ENCODE assay signal across 7 cellular contexts in the genomic region with DNA sequence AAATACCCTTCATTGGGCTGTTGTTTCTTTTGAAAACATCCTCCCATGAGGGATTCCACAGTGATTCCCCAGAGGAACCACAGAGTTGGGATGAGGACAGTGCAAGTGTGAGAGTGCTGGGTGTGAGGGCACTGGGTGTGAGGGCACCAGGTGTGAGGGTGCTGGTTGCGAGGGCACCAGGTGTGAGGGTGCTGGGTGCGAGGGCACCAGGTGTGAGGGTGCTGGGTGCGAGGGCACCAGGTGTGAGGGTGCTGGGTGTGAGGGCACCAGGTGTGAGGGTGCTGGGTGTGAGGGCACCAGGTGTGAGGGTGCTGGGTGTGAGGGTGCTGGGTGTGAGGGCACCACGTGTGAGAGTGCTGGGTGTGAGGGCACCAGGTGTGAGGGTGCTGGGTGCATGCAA. TPM values are rescaled to one million over a fixed set of nuclear protein-coding genes. Genes with fewer than 3 reads are reported as not detected.
A peak's percentile ranks its signal among the peaks of the same experiment; 100 is the strongest.
DNase-seq lines count a peak whose midpoint lies in the region; ATAC-seq, FAIRE-seq and TF ChIP-seq lines count a peak whose summit lies in the region.
"Not testable (repeated sequence)": the region's sequence is repeated elsewhere in the genome, so short reads cannot be mapped to it uniquely, and the experiment has no call there.

No MANE protein-coding gene starts in this region.

- BruUV-seq in GM12878 (replicated peaks; lab: Mats Ljungman, UMichigan) = not testable (repeated sequence)

- H2AFZ ChIP-seq in GM12878 (ENCODE audit: control insufficient read depth, low read depth, low read length) = not testable (repeated sequence)

- TF ChIP-seq RAD21 in GM12878 (IDR thresholded peaks at IDR 0.05; ENCODE audit: insufficient read depth, low read depth, low read length); liver (IDR thresholded peaks at IDR 0.05): not testable (repeated sequence)

- TF ChIP-seq POLR2A in GM12878 (IDR thresholded peaks at IDR 0.05; ENCODE audit: low read depth, low read length) = peak; percentile 51; the same call in 1 of the 2 replicates

- not testable (repeated sequence) for H3K4me1 ChIP-seq in CD8-positive, alpha-beta T cell (ENCODE audit: insufficient read depth, low read length); HUES64 (ENCODE audit: insufficient read depth, low read length); GM12878 (ENCODE audit: control insufficient read depth, insufficient read depth, low read length); endodermal cell (ENCODE audit: control insufficient read depth, insufficient read depth, low read length); liver (ENCODE audit: control insufficient read depth in 4 of 4, insufficient read depth in 4 of 4, low read length in 3 of 4)

- not testable (repeated sequence) for H3K4me1 Mint-ChIP-seq in CD8-positive, alpha-beta T cell (ENCODE audit: low read depth); endodermal cell; neural crest cell; stimulated activated naive B cell treated with anti-CD40 and anti-IgM and Interleukin-4, amounts not matched to agents 10 μg/mL and 1 μg/mL and 100 μg/mL, for 72 hours

- peaks cover 93% of the 10 kb centered on the region for H3K36me3 Mint-ChIP-seq in CD8-positive, alpha-beta T cell
- H3K36me3 Mint-ChIP-seq in endodermal cell (ENCODE audit: low read depth) (peaks cover 100% of the 10 kb centered on the region), neural crest cell (ENCODE audit: low read depth) (peaks cover 95% of the 10 kb centered on the region)
- H3K36me3 Mint-ChIP-seq in stimulated activated naive B cell treated with anti-CD40 and anti-IgM and Interleukin-4, amounts not matched to agents 10 μg/mL and 1 μg/mL and 100 μg/mL, for 72 hours = peaks cover 96 to 100% of the 10 kb centered on the region in 2 donors

- not testable (repeated sequence) for TF ChIP-seq EP300 in GM12878 (IDR thresholded peaks at IDR 0.05; ENCODE audit: borderline replicate concordance in 1 of 2, control insufficient read depth in 1 of 2, low read depth in 2 of 2, low read length in 2 of 2)

- FAIRE-seq in GM12878 (lab: Jason Lieb, UNC) = not testable (repeated sequence)

- in situ Hi-C loops in GM12878 (cut with MboI) = not testable (repeated sequence)

- H3K27ac ChIP-seq in CD8-positive, alpha-beta T cell (ENCODE audit: low read depth, low read length); HUES64 (ENCODE audit: low read depth, low read length); GM12878 (ENCODE audit: control insufficient read depth, insufficient read depth); endodermal cell (ENCODE audit: low read depth, low read length); liver (ENCODE audit: low read depth in 1 of 2, low read length in 2 of 2): not testable (repeated sequence)

- not testable (repeated sequence) for H3K4me3 Mint-ChIP-seq in CD8-positive, alpha-beta T cell; endodermal cell
- H3K4me3 Mint-ChIP-seq in neural crest cell = peak overlapping the region; percentile 25
- peak overlapping the region in 1 of 2 donors; percentile 33 for H3K4me3 Mint-ChIP-seq in stimulated activated naive B cell treated with anti-CD40 and anti-IgM and Interleukin-4, amounts not matched to agents 10 μg/mL and 1 μg/mL and 100 μg/mL, for 72 hours

- ATAC-seq in CD8-positive, alpha-beta T cell; GM12878; stimulated activated naive B cell treated with anti-CD40 and anti-IgM and Interleukin-4, amounts not matched to agents 10 μg/mL and 1 μg/mL and 100 μg/mL, for 72 hours (replicated peaks): not testable (repeated sequence)

- POLR2A ChIA-PET in CD8-positive, alpha-beta T cell (lab: Charles Lee); GM12878 (lab: Charles Lee): not testable (repeated sequence)

- H3K4me2 ChIP-seq in GM12878 (ENCODE audit: control insufficient read depth, insufficient read depth) = not testable (repeated sequence)

- H4K20me1 ChIP-seq in GM12878 (ENCODE audit: control insufficient read depth, insufficient read depth) = not testable (repeated sequence)

- CTCF ChIA-PET in CD8-positive, alpha-beta T cell (lab: Charles Lee); GM12878 (lab: Yijun Ruan, JAX): not testable (repeated sequence)

- peaks cover 78% of the 10 kb centered on the region for H3K9me3 ChIP-seq in CD8-positive, alpha-beta T cell (ENCODE audit: low read length)
- peaks cover 98% of the 10 kb centered on the region for H3K9me3 ChIP-seq in HUES64 (ENCODE audit: insufficient read depth, low read depth, low read length)
- peaks cover 70% of the 10 kb centered on the region for H3K9me3 ChIP-seq in GM12878 (replicated peaks; ENCODE audit: control insufficient read depth, insufficient read depth, low read length)
- H3K9me3 ChIP-seq in endodermal cell (ENCODE audit: control insufficient read depth, low read length) = peaks cover 100% of the 10 kb centered on the region
- H3K9me3 ChIP-seq in liver (ENCODE audit: control insufficient read depth in 4 of 4, low read length in 3 of 4) = peaks cover 83 to 95% (median 83%) of the 10 kb centered on the region in 4 donors

- WGBS in HUES64 = 90% methylated on average over 2 of the region's 4 CpGs
- 100% methylated on average over 3 of the region's 4 CpGs for WGBS in GM12878 (ENCODE audit: insufficient coverage, insufficient replicate concordance, low lambda C conversion rate, missing lambda C conversion rate)
- no CpG with 5 or more reads among the region's 4 CpGs for WGBS in endodermal cell (ENCODE audit: insufficient coverage in 1 of 2, insufficient read length in 1 of 2), 2 experiments
- 94% methylated on average over 4 of the region's 4 CpGs for WGBS in liver

- H3K27me3 Mint-ChIP-seq in CD8-positive, alpha-beta T cell (ENCODE audit: low read depth); endodermal cell (ENCODE audit: insufficient read depth); stimulated activated naive B cell treated with anti-CD40 and anti-IgM and Interleukin-4, amounts not matched to agents 10 μg/mL and 1 μg/mL and 100 μg/mL, for 72 hours: not testable (repeated sequence)
- H3K27me3 Mint-ChIP-seq in neural crest cell (ENCODE audit: low read depth) = peaks cover 16% of the 10 kb centered on the region

- RAD21 ChIA-PET in GM12878 (lab: Charles Lee; ENCODE audit: unreplicated experiment) = not testable (repeated sequence)

- peaks cover 35% of the 10 kb centered on the region for H3K36me3 ChIP-seq in CD8-positive, alpha-beta T cell (ENCODE audit: insufficient read depth, low read length)
- H3K36me3 ChIP-seq in HUES64 (ENCODE audit: insufficient read depth, low read length) = peaks cover 99% of the 10 kb centered on the region
- peaks cover 6 to 28% of the 10 kb centered on the region in 2 experiments for H3K36me3 ChIP-seq in GM12878 (ENCODE audit: control insufficient read depth in 2 of 2, insufficient read depth in 2 of 2, low read length in 1 of 2)
- peaks cover 98% of the 10 kb centered on the region for H3K36me3 ChIP-seq in endodermal cell (ENCODE audit: control insufficient read depth, insufficient read depth, low read length)
- H3K36me3 ChIP-seq in liver (ENCODE audit: control insufficient read depth in 4 of 4, insufficient read depth in 3 of 4, low read depth in 1 of 4, low read length in 3 of 4) = peaks cover 6 to 61% (median 47%) of the 10 kb centered on the region in 4 donors

- intact Hi-C loops in CD8-positive, alpha-beta T cell (cut with DNase I, micrococcal nuclease); GM12878 (cut with micrococcal nuclease; ENCODE audit: unreplicated experiment): not testable (repeated sequence)

- not testable (repeated sequence) for DNase-seq in CD8-positive, alpha-beta T cell; GM12878 (ENCODE audit: low read depth, low spot score); endodermal cell; neural crest cell (ENCODE audit: low read depth, low spot score); stimulated activated naive B cell treated with anti-CD40 and anti-IgM and Interleukin-4, amounts not matched to agents 10 μg/mL and 1 μg/mL and 100 μg/mL, for 72 hours

- TF ChIP-seq CTCF in CD8-positive, alpha-beta T cell (IDR thresholded peaks at IDR 0.05); GM12878 (IDR thresholded peaks at IDR 0.05 in 2 of 3, conservative IDR thresholded peaks at IDR 0.05 in 1 of 3; ENCODE audit: control insufficient read depth in 2 of 3, extremely low read depth in 1 of 3, insufficient read depth in 1 of 3, low read depth in 3 of 3, low read length in 3 of 3); endodermal cell (conservative IDR thresholded peaks at IDR 0.05); liver (IDR thresholded peaks at IDR 0.05; ENCODE audit: low read depth, low read length, missing input control); neural crest cell (conservative IDR thresholded peaks at IDR 0.05): not testable (repeated sequence)

- H3K27ac Mint-ChIP-seq in CD8-positive, alpha-beta T cell; endodermal cell; neural crest cell (ENCODE audit: unreplicated experiment): not testable (repeated sequence)
- peak overlapping the region; percentile 73 for H3K27ac Mint-ChIP-seq in stimulated activated naive B cell treated with anti-CD40 and anti-IgM and Interleukin-4, amounts not matched to agents 10 μg/mL and 1 μg/mL and 100 μg/mL, for 72 hours

- H3K79me2 ChIP-seq in GM12878 (ENCODE audit: control insufficient read depth, insufficient read depth, low read length) = not testable (repeated sequence)

- H3K27me3 ChIP-seq in CD8-positive, alpha-beta T cell (ENCODE audit: insufficient read depth, low read length); HUES64 (ENCODE audit: insufficient read depth, low read length); GM12878 (replicated peaks in 1 of 2; ENCODE audit: control insufficient read depth in 2 of 2, insufficient read depth in 2 of 2, low read length in 1 of 2); endodermal cell (ENCODE audit: control insufficient read depth, insufficient read depth, low read length, poor library complexity, severe bottlenecking); liver (ENCODE audit: control insufficient read depth in 4 of 4, insufficient read depth in 4 of 4, low read length in 3 of 4): not testable (repeated sequence)

- H3K9ac ChIP-seq in HUES64 (ENCODE audit: low read depth, low read length); GM12878 (ENCODE audit: control insufficient read depth, insufficient read depth, low read length); endodermal cell (ENCODE audit: extremely low read depth, low read length, poor library complexity, severe bottlenecking); liver (ENCODE audit: low read depth in 1 of 2, low read length in 2 of 2): not testable (repeated sequence)

- peak overlapping the region; percentile 24 for H3K4me3 ChIP-seq in CD8-positive, alpha-beta T cell (ENCODE audit: low read depth, low read length)
- H3K4me3 ChIP-seq in HUES64 (ENCODE audit: low read length) = peak overlapping the region; percentile 24
- not testable (repeated sequence) for H3K4me3 ChIP-seq in GM12878
- peak overlapping the region; percentile 74 for H3K4me3 ChIP-seq in endodermal cell (ENCODE audit: low read length)
- H3K4me3 ChIP-seq in liver (ENCODE audit: low read depth in 1 of 3, low read length in 3 of 3) = peak overlapping the region in 2 of 3 donors; percentile 70 to 73

- SMC1A ChIA-PET in GM12878 (lab: Charles Lee; ENCODE audit: uncharacterized antibody, unreplicated experiment) = not testable (repeated sequence)

- peaks cover 38% of the 10 kb centered on the region for H3K9me3 Mint-ChIP-seq in CD8-positive, alpha-beta T cell
- peaks cover 100% of the 10 kb centered on the region for H3K9me3 Mint-ChIP-seq in endodermal cell
- peaks cover 38% of the 10 kb centered on the region for H3K9me3 Mint-ChIP-seq in neural crest cell
- H3K9me3 Mint-ChIP-seq in stimulated activated naive B cell treated with anti-CD40 and anti-IgM and Interleukin-4, amounts not matched to agents 10 μg/mL and 1 μg/mL and 100 μg/mL, for 72 hours = peaks cover 38 to 49% of the 10 kb centered on the region in 2 donors

RNA-seq across cellular contexts. Expression of a gene that starts 20.5 kb away (rescaled TPM):
- total RNA-seq in CD8-positive, alpha-beta T cell = 1 to 10 TPM; 9.2 to 9.5 TPM
- 5.4 TPM for polyA plus RNA-seq in HUES64 (2013, experiment 1 of 2)
- 6.7 TPM for polyA plus RNA-seq in HUES64 (2013, experiment 2 of 2)
- 16.1 and 16.2 TPM in 2 replicates for total RNA-seq in GM12878 (2013; cell fraction: nucleolus; rRNA removed)
- total RNA-seq in GM12878 (2014; rRNA removed) (5.4 TPM in 2 replicates), GM12878 (2014; rRNA removed; fragmentation: Illumina TruSeq; extraction: Trizol) (4.2 and 4.5 TPM in 2 replicates), GM12878 (2021) (4.7 and 5.1 TPM in 2 replicates), endodermal cell (10 to 100 TPM; 14.4 to 16.1 TPM), liver (1 to 10 TPM; 2.7 to 4.6 TPM), neural crest cell (20.0 and 20.5 TPM in 2 replicates)
- polyA plus RNA-seq in GM12878 (2011; ENCODE audit: low read depth) = 1.2 TPM
- polyA plus RNA-seq in GM12878 (2011; rRNA removed) (2.8 and 3.7 TPM in 2 replicates), GM12878 (2014; fragmentation: Illumina TruSeq; extraction: Trizol) (2.0 and 2.6 TPM in 2 replicates), GM12878 (2014; fragmentation: Nextera tagmentation; extraction: Ambion mirVana) (under 1 TPM; 0.46 to 0.71 TPM), GM12878 (2014; rRNA removed) (3.1 TPM in 2 replicates), GM12878 (2016; fragmentation: Nextera tagmentation; extraction: Ambion mirVana) (1 to 10 TPM in 1 of 2 experiments, under 1 TPM in 1; 0.78 to 1.0 TPM), liver (under 1 TPM; 0.37 to 0.50 TPM)
- polyA plus RNA-seq in GM12878 (2011; cell fraction: cytosol; rRNA removed) = 3.5 and 4.6 TPM in 2 replicates
- 5.4 and 5.8 TPM in 2 replicates for polyA plus RNA-seq in GM12878 (2011; cell fraction: nucleus; rRNA removed)
- polyA plus RNA-seq in GM12878 (2012) = 1.2 and 1.8 TPM in 2 replicates
- polyA minus RNA-seq in GM12878 (2011; rRNA and poly(A)+ RNA removed) = 7.9 and 9.9 TPM in 2 replicates
- polyA minus RNA-seq in GM12878 (2011; cell fraction: cytosol; rRNA and poly(A)+ RNA removed) = 3.6 and 4.3 TPM in 2 replicates
- polyA minus RNA-seq in GM12878 (2011; cell fraction: nucleus; rRNA and poly(A)+ RNA removed) = 2.5 and 4.7 TPM in 2 replicates
- 7.5 TPM for polyA plus RNA-seq in endodermal cell (2013, experiment 1 of 2)
- polyA plus RNA-seq in endodermal cell (2013, experiment 2 of 2) = 8.4 TPM

RNA-seq across cellular contexts. Expression of a gene that starts 29.5 kb away (rescaled TPM):
- total RNA-seq in CD8-positive, alpha-beta T cell = 10 to 100 TPM in 1 of 2 experiments, 1 to 10 TPM in 1; 9.5 to 12.5 TPM
- polyA plus RNA-seq in HUES64 (2013, experiment 1 of 2) = 50.4 TPM
- 43.8 TPM for polyA plus RNA-seq in HUES64 (2013, experiment 2 of 2)
- 268 and 299 TPM in 2 replicates for total RNA-seq in GM12878 (2013; cell fraction: nucleolus; rRNA removed)
- total RNA-seq in GM12878 (2014; rRNA removed) = 56.8 and 67.4 TPM in 2 replicates
- total RNA-seq in GM12878 (2014; rRNA removed; fragmentation: Illumina TruSeq; extraction: Trizol) = 56.6 and 61.2 TPM in 2 replicates
- total RNA-seq in GM12878 (2021) = 35.9 and 42.1 TPM in 2 replicates
- 70.8 TPM for polyA plus RNA-seq in GM12878 (2011; ENCODE audit: low read depth)
- 58.3 and 70.1 TPM in 2 replicates for polyA plus RNA-seq in GM12878 (2011; rRNA removed)
- polyA plus RNA-seq in GM12878 (2011; cell fraction: cytosol; rRNA removed) = 77.2 and 85.3 TPM in 2 replicates
- polyA plus RNA-seq in GM12878 (2011; cell fraction: nucleus; rRNA removed) = 53.4 and 62.8 TPM in 2 replicates
- polyA plus RNA-seq in GM12878 (2012) = 27.4 and 39.8 TPM in 2 replicates
- polyA plus RNA-seq in GM12878 (2014; fragmentation: Illumina TruSeq; extraction: Trizol) = 29.6 and 43.1 TPM in 2 replicates
- 10 to 100 TPM; 27.3 to 34.9 TPM for polyA plus RNA-seq in GM12878 (2014; fragmentation: Nextera tagmentation; extraction: Ambion mirVana)
- 53.6 and 57.0 TPM in 2 replicates for polyA plus RNA-seq in GM12878 (2014; rRNA removed)
- polyA plus RNA-seq in GM12878 (2016; fragmentation: Nextera tagmentation; extraction: Ambion mirVana) = 10 to 100 TPM; 34.9 to 36.1 TPM
- 61.0 and 85.8 TPM in 2 replicates for polyA minus RNA-seq in GM12878 (2011; rRNA and poly(A)+ RNA removed)
- 20.3 and 23.6 TPM in 2 replicates for polyA minus RNA-seq in GM12878 (2011; cell fraction: cytosol; rRNA and poly(A)+ RNA removed)
- polyA minus RNA-seq in GM12878 (2011; cell fraction: nucleus; rRNA and poly(A)+ RNA removed) = 48.8 and 73.8 TPM in 2 replicates
- total RNA-seq in endodermal cell = 10 to 100 TPM; 65.7 to 80.2 TPM
- polyA plus RNA-seq in endodermal cell (2013, experiment 1 of 2) = 47.7 TPM
- polyA plus RNA-seq in endodermal cell (2013, experiment 2 of 2) = 38.1 TPM
- 10 to 100 TPM; 14.9 to 25.2 TPM for total RNA-seq in liver
- polyA plus RNA-seq in liver = 1 to 10 TPM; 2.5 to 7.7 TPM
- total RNA-seq in neural crest cell = 47.4 and 56.1 TPM in 2 replicates

RNA-seq across cellular contexts. Expression of a gene that starts 46.9 kb away (rescaled TPM):
- 100 to 1,000 TPM; 174 to 182 TPM for total RNA-seq in CD8-positive, alpha-beta T cell
- polyA plus RNA-seq in HUES64 (2013, experiment 1 of 2) = 39.8 TPM
- 38.5 TPM for polyA plus RNA-seq in HUES64 (2013, experiment 2 of 2)
- 161 and 168 TPM in 2 replicates for total RNA-seq in GM12878 (2013; cell fraction: nucleolus; rRNA removed)
- total RNA-seq in GM12878 (2014; rRNA removed) (60.1 and 68.6 TPM in 2 replicates), GM12878 (2014; rRNA removed; fragmentation: Illumina TruSeq; extraction: Trizol) (85.3 and 90.8 TPM in 2 replicates), GM12878 (2021) (55.0 and 59.3 TPM in 2 replicates), endodermal cell (10 to 100 TPM; 27.5 to 28.0 TPM), liver (10 to 100 TPM; 21.4 to 28.0 TPM), neural crest cell (46.4 and 47.6 TPM in 2 replicates)
- polyA plus RNA-seq in GM12878 (2011; ENCODE audit: low read depth) = 37.0 TPM
- polyA plus RNA-seq in GM12878 (2011; rRNA removed) (85.6 and 90.3 TPM in 2 replicates), GM12878 (2014; fragmentation: Illumina TruSeq; extraction: Trizol) (101 and 105 TPM in 2 replicates), GM12878 (2014; fragmentation: Nextera tagmentation; extraction: Ambion mirVana) (100 to 1,000 TPM; 150 to 172 TPM), GM12878 (2014; rRNA removed) (80.0 and 85.6 TPM in 2 replicates), GM12878 (2016; fragmentation: Nextera tagmentation; extraction: Ambion mirVana) (100 to 1,000 TPM; 110 to 113 TPM), liver (10 to 100 TPM; 17.6 to 31.7 TPM)
- 54.1 and 54.5 TPM in 2 replicates for polyA plus RNA-seq in GM12878 (2011; cell fraction: cytosol; rRNA removed)
- 246 and 281 TPM in 2 replicates for polyA plus RNA-seq in GM12878 (2011; cell fraction: nucleus; rRNA removed)
- polyA plus RNA-seq in GM12878 (2012) = 39.9 and 53.8 TPM in 2 replicates
- 44.8 and 46.9 TPM in 2 replicates for polyA minus RNA-seq in GM12878 (2011; rRNA and poly(A)+ RNA removed)
- 9.9 and 12.8 TPM in 2 replicates for polyA minus RNA-seq in GM12878 (2011; cell fraction: cytosol; rRNA and poly(A)+ RNA removed)
- polyA minus RNA-seq in GM12878 (2011; cell fraction: nucleus; rRNA and poly(A)+ RNA removed) = 96.8 and 129 TPM in 2 replicates
- 35.3 TPM for polyA plus RNA-seq in endodermal cell (2013, experiment 1 of 2)
- polyA plus RNA-seq in endodermal cell (2013, experiment 2 of 2) = 36.1 TPM
